In genomic region chrX:5852941-5853340, GRCh38 we compare ENCODE assay signal across 28 cellular contexts.
"Had no signal": no experiment of that assay in that cellular context is flagged by ENCODE, and none has a peak within 500 bp of the region (broad histone marks: within the 10 kb centered on the region; RNA-seq: fewer than 3 reads in every experiment).

No MANE protein-coding gene starts in this region.

- H3K27ac ChIP-seq: ascending aorta, breast epithelium, cardiac muscle cell, colonic mucosa, epithelial cell of prostate, esophagus squamous epithelium, gastroesophageal sphincter, heart right ventricle, WERI-Rb-1 had no signal

- H3K36me3 ChIP-seq: ascending aorta, breast epithelium, cardiac muscle cell, colonic mucosa, esophagus squamous epithelium, gastroesophageal sphincter, heart right ventricle, WERI-Rb-1 had no signal

- DNase-seq: activated B cell treated with CpG ODN at 0.5 μM for 24 hours; activated CD4-positive, alpha-beta T cell treated with anti-CD3 and anti-CD28 coated beads for 48 hours; activated CD4-positive, alpha-beta T cell treated with anti-CD3 and anti-CD28 coated beads, Interleukin-2, amount 50 U/mL, for 1 hour; activated CD4-positive, alpha-beta T cell treated with anti-CD3 and anti-CD28 coated beads, Interleukin-2, amount 50 U/mL, for 48 hours; activated CD8-positive, alpha-beta memory T cell treated with anti-CD3 and anti-CD28 coated beads for 24 hours; activated CD8-positive, alpha-beta T cell treated with anti-CD3 and anti-CD28 coated beads for 36 hours; activated effector memory CD4-positive, alpha-beta T cell treated with anti-CD3 and anti-CD28 coated beads, Interleukin-2, amount 50 U/mL, for 16 hours; activated naive CD4-positive, alpha-beta T cell treated with anti-CD3 and anti-CD28 coated beads, Interleukin-2, amount 10 ng/mL, durations not matched to agents 7 days and 5 days; activated naive CD8-positive, alpha-beta T cell treated with anti-CD3 and anti-CD28 coated beads, Interleukin-2, amount 10 ng/mL, durations not matched to agents 7 days and 5 days; activated T-cell treated with anti-CD3 and anti-CD28 coated beads, Interleukin-2, amount 50 U/mL, for 48 hours; central memory CD4-positive, alpha-beta T cell; cerebellar nuclear complex; colonic mucosa; effector CD8-positive, alpha-beta T cell; esophagus squamous epithelium; foreskin melanocyte; heart right ventricle; T1000; WERI-Rb-1 had no signal

- H3K9me3 ChIP-seq: ascending aorta, breast epithelium, colonic mucosa, esophagus squamous epithelium, gastroesophageal sphincter, heart right ventricle had no signal

- ATAC-seq: activated CD4-positive, CD25-positive, alpha-beta regulatory T cell treated with anti-CD3 and anti-CD28 coated beads, Interleukin-2, amount 50 U/mL, for 24 hours; activated CD8-positive, alpha-beta T cell treated with anti-CD3 and anti-CD28 coated beads for 36 hours; activated naive CD4-positive, alpha-beta T cell treated with anti-CD3 and anti-CD28 coated beads, Interleukin-2, amount 50 U/mL, for 72 hours; gastroesophageal sphincter; heart right ventricle had no signal

- FAIRE-seq: endometrium, endothelial cell of umbilical vein had no signal

- H3K4me1 ChIP-seq: ascending aorta, breast epithelium, colonic mucosa, esophagus squamous epithelium, gastroesophageal sphincter, heart right ventricle had no signal

- H3K4me3 ChIP-seq: ascending aorta, breast epithelium, cardiac muscle cell, colonic mucosa, esophagus squamous epithelium, gastroesophageal sphincter, heart right ventricle had no signal

- H3K27me3 ChIP-seq: ascending aorta, cardiac muscle cell, colonic mucosa, esophagus squamous epithelium, gastroesophageal sphincter, heart right ventricle had no signal
